In genomic region chr3:123880998-123881561, GRCh38 we compare ENCODE assay signal across 8 cellular contexts. TPM values are rescaled to one million over a fixed set of nuclear protein-coding genes. Genes with fewer than 3 reads are reported as not detected.
A peak's percentile ranks its signal among the peaks of the same experiment; 100 is the strongest.
DNase-seq lines count a peak whose midpoint lies in the region; ATAC-seq and TF ChIP-seq lines count a peak whose summit lies in the region.

No MANE protein-coding gene starts in this region.

- peaks cover 18% of the 10 kb centered on the region for H3K27me3 ChIP-seq in cardiac muscle cell
- H3K27me3 ChIP-seq in right atrium auricular region = no peaks in the 10 kb centered on the region
- no peaks in the 10 kb centered on the region for H3K27me3 ChIP-seq in PC-3 (ENCODE audit: low read length)
- peaks cover 7% of the 10 kb centered on the region for H3K27me3 ChIP-seq in upper lobe of right lung

- DNase-seq in cardiac muscle cell (ENCODE audit: low read depth in 1 of 2, low spot score in 1 of 2) (peak; percentile 14 to 66), right atrium auricular region (ENCODE audit: low spot score) (no peak), PC-3 (peak; percentile 64), fibroblast of villous mesenchyme (ENCODE audit: low read depth) (peak; percentile 62), upper lobe of right lung (no peak), activated gamma-delta T cell (lab: John Stamatoyannopoulos, UW) (no peak)
- no peak for DNase-seq in activated effector memory CD4-positive, alpha-beta T cell treated with anti-CD3 and anti-CD28 coated beads, Interleukin-2, amount 50 U/mL, for 16 hours

- TF ChIP-seq CTCF in cardiac muscle cell (IDR thresholded peaks at IDR 0.05; ENCODE audit: low read depth, low read length) (peak; percentile 68), right atrium auricular region (IDR thresholded peaks at IDR 0.05) (peak in 1 of 2 donors; percentile 42), PC-3 (conservative IDR thresholded peaks at IDR 0.05; ENCODE audit: low read depth, low read length) (peak; percentile 83), fibroblast of villous mesenchyme (IDR thresholded peaks at IDR 0.05; ENCODE audit: insufficient read depth, low read depth, low read length) (peak; percentile 73), upper lobe of right lung (IDR thresholded peaks at IDR 0.05) (peak; percentile 28)

- no peaks in the 10 kb centered on the region for H3F3A ChIP-seq in PC-3 (ENCODE audit: low read length, unreplicated experiment)

- peak; percentile 18 for ATAC-seq in PC-3
- ATAC-seq in upper lobe of right lung = no peak
- ATAC-seq in HG03442 (IDR thresholded peaks at IDR 0.05; ENCODE audit: unreplicated experiment) = no peak

- POLR2A ChIA-PET in PC-3 (lab: Charles Lee; ENCODE audit: unreplicated experiment) = no interaction called here

- no peaks in the 10 kb centered on the region for H4K20me1 ChIP-seq in PC-3 (ENCODE audit: low read length)

- H3K9me3 ChIP-seq in cardiac muscle cell (ENCODE audit: low read depth) (no peaks in the 10 kb centered on the region), right atrium auricular region (no peaks in the 10 kb centered on the region), PC-3 (ENCODE audit: low read length) (no peaks in the 10 kb centered on the region), upper lobe of right lung (no peaks in the 10 kb centered on the region)

- no peak overlapping the region for H3K4me3 ChIP-seq in cardiac muscle cell
- H3K4me3 ChIP-seq in right atrium auricular region = no peak overlapping the region
- H3K4me3 ChIP-seq in PC-3 (ENCODE audit: low read length) = no peak overlapping the region
- peak overlapping the region; percentile 90 for H3K4me3 ChIP-seq in fibroblast of villous mesenchyme (ENCODE audit: low read depth, low read length)
- no peak overlapping the region for H3K4me3 ChIP-seq in upper lobe of right lung

- no peaks in the 10 kb centered on the region for H3K36me3 ChIP-seq in cardiac muscle cell
- no peaks in the 10 kb centered on the region for H3K36me3 ChIP-seq in right atrium auricular region
- no peaks in the 10 kb centered on the region for H3K36me3 ChIP-seq in PC-3 (ENCODE audit: low read depth, low read length)
- no peaks in the 10 kb centered on the region for H3K36me3 ChIP-seq in upper lobe of right lung

- CTCF ChIA-PET in PC-3 (lab: Charles Lee) = interaction anchor here (0.6 kb wide), 1 partner anchor 157 kb away, joined by 3 read pairs; no protein-coding TSS in a partner anchor

- no peaks in the 10 kb centered on the region for H3K9me2 ChIP-seq in PC-3 (replicated peaks; ENCODE audit: low read length)

- intact Hi-C loops in PC-3 (cut with micrococcal nuclease) = loop anchor here (5.0 kb wide), 2 partner anchors 124 to 149 kb away; no protein-coding TSS in a partner anchor
- intact Hi-C loops in upper lobe of right lung (cut with DNase I) = no loop called here

- H3K9ac ChIP-seq in PC-3 (ENCODE audit: low read length) = no peak overlapping the region

- H3K27ac ChIP-seq in cardiac muscle cell = no peak overlapping the region
- no peak overlapping the region for H3K27ac ChIP-seq in right atrium auricular region
- no peak overlapping the region for H3K27ac ChIP-seq in PC-3 (ENCODE audit: low read length)
- H3K27ac ChIP-seq in upper lobe of right lung = no peak overlapping the region

- H3K4me1 ChIP-seq in cardiac muscle cell (ENCODE audit: low read depth) (no peaks in the 10 kb centered on the region), right atrium auricular region (peaks cover 0 to 11% of the 10 kb centered on the region in 2 donors), PC-3 (ENCODE audit: insufficient read depth, low read length) (peaks cover 8% of the 10 kb centered on the region), upper lobe of right lung (peaks cover 7% of the 10 kb centered on the region)

- BruUV-seq in PC-3 (replicated peaks; lab: Mats Ljungman, UMichigan) = no TSS peak

- H3K4me2 ChIP-seq in PC-3 (ENCODE audit: low read length) = no peak overlapping the region

- no peaks in the 10 kb centered on the region for H3K79me2 ChIP-seq in PC-3 (ENCODE audit: low read length)

- H2AFZ ChIP-seq in PC-3 (ENCODE audit: low read length) = no peak overlapping the region

RNA-seq across cellular contexts. Expression of gene MYLK, which starts 3.1 kb away (rescaled TPM):
- total RNA-seq in cardiac muscle cell (2.0 and 4.8 TPM in 2 replicates), right atrium auricular region (10 to 100 TPM; 30.5 to 85.1 TPM), PC-3 (2014; rRNA removed) (6.9 and 8.7 TPM in 2 replicates), fibroblast of villous mesenchyme (558 and 807 TPM in 2 replicates), upper lobe of right lung (248 TPM)
- 5.8 TPM in 2 replicates for polyA plus RNA-seq in cardiac muscle cell

Comparison
In these comparisons a context has a peak if more than half of its experiments do, and no peak if none do; other contexts are left out.
1. DNase-seq: peak in cardiac muscle cell (2 of 2), PC-3 (single experiment) and fibroblast of villous mesenchyme (single experiment); none in right atrium auricular region (single experiment), upper lobe of right lung (single experiment), activated effector memory CD4-positive, alpha-beta T cell treated with anti-CD3 and anti-CD28 coated beads, Interleukin-2, amount 50 U/mL, for 16 hours (single experiment) and activated gamma-delta T cell (single experiment).